In genomic region chr5:80136751-80137272, GRCh38 we compare ENCODE assay signal across 11 cellular contexts.
DNase-seq lines count a peak whose midpoint lies in the region; ATAC-seq, FAIRE-seq and TF ChIP-seq lines count a peak whose summit lies in the region.
"Had no signal": no experiment of that assay in that cellular context is flagged by ENCODE, and none has a peak within 500 bp of the region (broad histone marks: within the 10 kb centered on the region; RNA-seq: fewer than 3 reads in every experiment).

No MANE protein-coding gene starts in this region.

- no peak overlapping the region for H3K14ac ChIP-seq in H1 (ENCODE audit: insufficient read length)

- peak overlapping the region; percentile 59 for H3K27ac ChIP-seq in left ventricle myocardium inferior (replicated peaks)
- H3K27ac ChIP-seq in H1 (ENCODE audit: low read depth, low read length) = no peak overlapping the region

- no peak overlapping the region for H4K8ac ChIP-seq in H1 (ENCODE audit: extremely low read depth, insufficient read depth, low read length)

- H3K9me3 Mint-ChIP-seq in activated B cell treated with CpG ODN at 0.5 μM for 24 hours = no peaks in the 10 kb centered on the region

- 0 out of 4 replicates have a peak, but pooled peaks cover 0 to 4% of the 10 kb centered on the region in 2 experiments for H3K79me2 ChIP-seq in H1 (ENCODE audit: control insufficient read depth in 1 of 2, insufficient read depth in 2 of 2, low read length in 2 of 2)

- no peak for ATAC-seq in Right ventricle myocardium superior (ENCODE audit: poor library complexity)
- ATAC-seq in activated B cell treated with CpG ODN at 0.5 μM for 24 hours (ENCODE audit: low read depth) = no peak
- ATAC-seq: HepG2 had no signal

- H3K36me3 Mint-ChIP-seq in activated B cell treated with CpG ODN at 0.5 μM for 24 hours (ENCODE audit: low read depth) = no peaks in the 10 kb centered on the region

- POLR2A ChIA-PET in activated B cell treated with CpG ODN at 0.5 μM for 24 hours (lab: Charles Lee) = interaction anchor here (0.8 to 1.2 kb wide), 2 partner anchors 118 to 121 kb away, joined by 6 read pairs; partner anchors contain the start of gene SERINC5
- POLR2A ChIA-PET in H1 (lab: Charles Lee; ENCODE audit: partially characterized antibody) = interaction anchor here (0.9 to 1.7 kb wide), 4 partner anchors 10 to 44 kb away, joined by 3 to 5 read pairs (median 4); no protein-coding TSS in a partner anchor

- 91% methylated on average over 7 of the region's 7 CpGs; no CpG with 5 or more reads in 1 of the 2 experiments for WGBS in H1 (ENCODE audit: extremely low coverage in 1 of 2, insufficient coverage in 1 of 2, insufficient read length in 1 of 2, insufficient replicate concordance in 2 of 2, low coverage in 1 of 2, low lambda C conversion rate in 2 of 2, missing lambda C conversion rate in 1 of 2), 2 experiments

- no peak overlapping the region for H3K56ac ChIP-seq in H1 (replicated peaks; ENCODE audit: insufficient read length, low read depth, low read length)

- no peak overlapping the region for H2BK12ac ChIP-seq in H1 (ENCODE audit: low read depth, low read length)

- no peaks in the 10 kb centered on the region for H4K20me1 ChIP-seq in H1 (replicated peaks in 1 of 2; ENCODE audit: control insufficient read depth in 1 of 2, insufficient read depth in 2 of 2, low read length in 2 of 2)

- no peak for TF ChIP-seq RAD21 in H1 (IDR thresholded peaks at IDR 0.05 in 1 of 2, conservative IDR thresholded peaks at IDR 0.05 in 1 of 2; ENCODE audit: low read depth in 2 of 2, low read length in 2 of 2)

- TF ChIP-seq CTCF in left ventricle myocardium inferior (IDR thresholded peaks at IDR 0.05; ENCODE audit: borderline replicate concordance) (no peak), activated B cell treated with CpG ODN at 0.5 μM for 24 hours (IDR thresholded peaks at IDR 0.05) (no peak), H1 (IDR thresholded peaks at IDR 0.05; ENCODE audit: control extremely low read depth in 1 of 3, insufficient read depth in 1 of 3, low read depth in 1 of 3, low read length in 3 of 3) (no peak)

- no peak overlapping the region for H2AFZ ChIP-seq in H1 (ENCODE audit: low read length)

- H3K4ac ChIP-seq in H1 (replicated peaks; ENCODE audit: insufficient read length, low read depth, low read length) = no peak overlapping the region

- no peak overlapping the region; the same call in 1 of the 2 replicates for H2BK5ac ChIP-seq in H1 (ENCODE audit: low read depth, low read length)

- no peak overlapping the region for H3K4me2 ChIP-seq in H1 (ENCODE audit: insufficient read depth in 1 of 2, low read depth in 2 of 2, low read length in 2 of 2)

- no peak overlapping the region for H3K9ac ChIP-seq in H1 (replicated peaks in 1 of 4; ENCODE audit: extremely low read depth in 1 of 4, low read depth in 3 of 4, low read length in 3 of 4)

- H3K23ac ChIP-seq in H1 (ENCODE audit: insufficient read length) = no peak overlapping the region

- TF ChIP-seq POLR2A in H1 (IDR thresholded peaks at IDR 0.05; ENCODE audit: control extremely low read depth in 1 of 2, low read depth in 2 of 2, low read length in 2 of 2) = no peak

- peaks cover 37% of the 10 kb centered on the region for H3K4me1 Mint-ChIP-seq in activated B cell treated with CpG ODN at 0.5 μM for 24 hours

- peak overlapping the region; percentile 55 for H3K4me3 Mint-ChIP-seq in activated B cell treated with CpG ODN at 0.5 μM for 24 hours

- H2BK20ac ChIP-seq in H1 (ENCODE audit: low read length) = peak overlapping the region; percentile 26; the same call in 1 of the 2 replicates

- no peaks in the 10 kb centered on the region for H3K36me3 ChIP-seq in left ventricle myocardium inferior
- H3K36me3 ChIP-seq in H1 (ENCODE audit: control insufficient read depth in 2 of 4, insufficient read depth in 4 of 4, low read length in 3 of 4) = no peaks in the 10 kb centered on the region; a peak in 1 of 8 replicates
- H3K36me3 ChIP-seq: HAP-1 had no signal

- H3K4me3 ChIP-seq in left ventricle myocardium inferior (no peak overlapping the region), H1 (ENCODE audit: extremely low read depth in 1 of 4, insufficient read depth in 2 of 4, low read depth in 3 of 4, low read length in 4 of 4) (no peak overlapping the region)
- H3K4me3 ChIP-seq: HAP-1 had no signal

- no peaks in the 10 kb centered on the region for H3K9me3 ChIP-seq in left ventricle myocardium inferior (replicated peaks)
- no peaks in the 10 kb centered on the region for H3K9me3 ChIP-seq in H1 (ENCODE audit: insufficient read depth in 2 of 2, low read depth in 1 of 2, low read length in 1 of 2)

- H3K4me1 ChIP-seq in left ventricle myocardium inferior = peaks cover 23% of the 10 kb centered on the region
- H3K4me1 ChIP-seq in H1 (replicated peaks in 1 of 4; ENCODE audit: control insufficient read depth in 3 of 4, insufficient read depth in 4 of 4, low read length in 3 of 4) = peaks cover 14 to 30% (median 21%) of the 10 kb centered on the region in 4 experiments

- no peak for FAIRE-seq in H1 (lab: Jason Lieb, UNC)
- no peak for FAIRE-seq in GM19239 (lab: Jason Lieb, UNC)
- FAIRE-seq: HepG2 had no signal

- H3K27me3 Mint-ChIP-seq in activated B cell treated with CpG ODN at 0.5 μM for 24 hours = no peaks in the 10 kb centered on the region

- CTCF ChIA-PET in activated B cell treated with CpG ODN at 0.5 μM for 24 hours (lab: Charles Lee) = no interaction called here
- CTCF ChIA-PET in H1 (lab: Charles Lee; ENCODE audit: partially characterized antibody) = interaction anchor here (1.6 to 1.9 kb wide), 2 partner anchors 39 to 121 kb away, joined by 4 to 5 read pairs; no protein-coding TSS in a partner anchor

- intact Hi-C loops in left ventricle myocardium inferior (cut with micrococcal nuclease) (no loop called here), Right ventricle myocardium superior (cut with DNase I) (no loop called here), activated B cell treated with CpG ODN at 0.5 μM for 24 hours (cut with micrococcal nuclease) (loop anchor here (10.0 kb wide), 1 partner anchor 58 kb away; no protein-coding TSS in a partner anchor)

- H3K79me1 ChIP-seq in H1 (ENCODE audit: low read depth, low read length) = no peaks in the 10 kb centered on the region

- no peak overlapping the region for H3K18ac ChIP-seq in H1 (ENCODE audit: extremely low read depth, low read length)

- H2BK15ac ChIP-seq in H1 (ENCODE audit: low read length) = no peak overlapping the region

- H3K27me3 ChIP-seq in left ventricle myocardium inferior (ENCODE audit: low read depth) = no peaks in the 10 kb centered on the region
- no peaks in the 10 kb centered on the region for H3K27me3 ChIP-seq in H1 (replicated peaks in 1 of 4; ENCODE audit: control insufficient read depth in 3 of 4, extremely low read depth in 1 of 4, insufficient read depth in 3 of 4, low read length in 3 of 4)

- H2BK120ac ChIP-seq in H1 (replicated peaks; ENCODE audit: low read depth, low read length) = no peak overlapping the region

- peak overlapping the region; percentile 81 for H3K27ac Mint-ChIP-seq in activated B cell treated with CpG ODN at 0.5 μM for 24 hours

- TF ChIP-seq EP300 in H1 (IDR thresholded peaks at IDR 0.05; ENCODE audit: borderline replicate concordance in 1 of 2, low read depth in 2 of 2, low read length in 2 of 2) = no peak

- DNase-seq in left ventricle myocardium inferior = no peak
- no peak for DNase-seq in Right ventricle myocardium superior
- no peak for DNase-seq in activated B cell treated with CpG ODN at 0.5 μM for 24 hours
- DNase-seq in H1 (ENCODE audit: low read depth in 1 of 2, low spot score in 2 of 2) = no peak
- no peak for DNase-seq in putamen (ENCODE audit: low spot score)
- DNase-seq in GM19238 (ENCODE audit: insufficient read length, low spot score) = no peak
- no peak for DNase-seq in DMS153 treated with DMSO at 0.1 percent for 48 hours (lab: John Stamatoyannopoulos, UW; ENCODE audit: unreplicated experiment)
- no peak for DNase-seq in GM19239 (ENCODE audit: insufficient read length, low spot score)
- DNase-seq: NCI-H1092 had no signal

- H3K23me2 ChIP-seq in H1 (ENCODE audit: low read depth, low read length) = no peaks in the 10 kb centered on the region; the same call in 1 of the 2 replicates

- H4K91ac ChIP-seq in H1 (replicated peaks; ENCODE audit: insufficient read length, low read length) = no peak overlapping the region

- H4K5ac ChIP-seq in H1 (ENCODE audit: insufficient read length, low read depth, low read length) = no peak overlapping the region

- H2AK5ac ChIP-seq in H1 (ENCODE audit: low read depth, low read length) = no peak overlapping the region

TF ChIP-seq in H1, 55 proteins besides CTCF, POLR2A, EP300 and RAD21:
- TF ChIP-seq FOSL1 (IDR thresholded peaks at IDR 0.05; ENCODE audit: insufficient read depth, low read depth, low read length) (no peak), CHD2 (IDR thresholded peaks at IDR 0.05; ENCODE audit: low read length) (no peak), GTF2F1 (IDR thresholded peaks at IDR 0.05; ENCODE audit: borderline replicate concordance, low read depth, low read length) (no peak), MAFK (IDR thresholded peaks at IDR 0.05; ENCODE audit: low read depth, low read length) (no peak), MAX (IDR thresholded peaks at IDR 0.05) (no peak)
